Comparison of ENCODE assay signal across 5 cellular contexts in the genomic region with DNA sequence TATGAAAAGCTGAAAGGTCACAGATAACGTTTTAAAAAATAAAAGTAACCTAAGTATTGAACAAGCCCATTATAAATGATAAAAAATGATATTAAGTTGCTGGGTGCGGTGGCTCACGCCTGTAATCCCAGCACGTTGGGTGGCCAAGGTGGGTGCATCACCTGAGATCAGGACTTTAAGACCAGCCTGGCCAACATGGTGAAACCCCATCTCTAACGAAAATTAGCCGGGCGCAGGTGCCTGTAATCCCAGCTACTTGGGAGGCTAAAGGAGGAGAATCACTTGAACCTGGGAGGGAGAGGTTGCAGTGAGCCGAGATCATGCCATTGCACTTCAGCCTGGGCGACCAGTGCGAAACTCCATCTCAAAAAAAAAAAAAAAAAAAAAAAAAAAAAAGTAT.
A peak's percentile ranks its signal among the peaks of the same experiment; 100 is the strongest.
DNase-seq lines count a peak whose midpoint lies in the region; ATAC-seq, FAIRE-seq and TF ChIP-seq lines count a peak whose summit lies in the region.
"Not testable (repeated sequence)": the region's sequence is repeated elsewhere in the genome, so short reads cannot be mapped to it uniquely, and the experiment has no call there.

No MANE protein-coding gene starts in this region.

- peaks cover 52 to 93% of the 10 kb centered on the region in 2 experiments for H3K79me1 ChIP-seq in IMR-90 (ENCODE audit: low read depth in 1 of 2, low read length in 2 of 2)

- not testable (repeated sequence) for TF ChIP-seq CTCF in IMR-90 (conservative IDR thresholded peaks at IDR 0.05; ENCODE audit: low read depth, low read length); astrocyte (IDR thresholded peaks at IDR 0.05; ENCODE audit: insufficient read depth, low read depth, low read length); smooth muscle cell (IDR thresholded peaks at IDR 0.05; ENCODE audit: borderline replicate concordance, insufficient read depth, poor library complexity, severe bottlenecking); upper lobe of right lung (IDR thresholded peaks at IDR 0.05)

- not testable (repeated sequence) for H3K14ac ChIP-seq in IMR-90 (replicated peaks; ENCODE audit: low read depth, low read length)

- H3K56ac ChIP-seq in IMR-90 (ENCODE audit: extremely low read depth, insufficient read depth, low read length): not testable (repeated sequence)

- H3K4me2 ChIP-seq in IMR-90 (ENCODE audit: low read depth, low read length); astrocyte (ENCODE audit: low read length); smooth muscle cell: not testable (repeated sequence)

- H4K5ac ChIP-seq in IMR-90 (ENCODE audit: low read depth, low read length): not testable (repeated sequence)

- DNase-seq in IMR-90; astrocyte (ENCODE audit: low read depth); smooth muscle cell (lab: John Stamatoyannopoulos, UW; ENCODE audit: unreplicated experiment): not testable (repeated sequence)
- DNase-seq in posterior vena cava (ENCODE audit: low spot score) (peak; percentile 45), upper lobe of right lung (peak; percentile 28)

- H4K91ac ChIP-seq in IMR-90 (ENCODE audit: insufficient read depth, low read depth, low read length): not testable (repeated sequence)

- intact Hi-C loops in IMR-90 (cut with micrococcal nuclease): loop anchor here (5.0 kb wide), 1 partner anchor 86 kb away; no protein-coding TSS in a partner anchor
- intact Hi-C loops in posterior vena cava (cut with DNase I): loop anchor here in 1 of 2 donors (5.0 kb wide), 1 partner anchor 86 kb away; no protein-coding TSS in a partner anchor
- intact Hi-C loops in upper lobe of right lung (cut with DNase I): not testable (repeated sequence)

- not testable (repeated sequence) for TF ChIP-seq RAD21 in IMR-90 (IDR thresholded peaks at IDR 0.05; ENCODE audit: low read length)

- POLR2A ChIA-PET in IMR-90 (lab: Charles Lee; ENCODE audit: unreplicated experiment): not testable (repeated sequence)

- not testable (repeated sequence) for H3K4ac ChIP-seq in IMR-90 (ENCODE audit: low read depth, low read length)

- not testable (repeated sequence) for H2BK5ac ChIP-seq in IMR-90 (ENCODE audit: low read depth, low read length, poor library complexity, severe bottlenecking)

- H3K9me3 Mint-ChIP-seq in astrocyte (ENCODE audit: unreplicated experiment): not testable (repeated sequence)

- not testable (repeated sequence) for H2AK9ac ChIP-seq in IMR-90 (replicated peaks; ENCODE audit: low read depth, low read length, poor library complexity)

- in situ Hi-C loops in IMR-90 (cut with MboI; ENCODE audit: low sequenced_read_pairs): not testable (repeated sequence)

- H3K4me1 Mint-ChIP-seq in astrocyte (ENCODE audit: low read depth, unreplicated experiment): peaks cover 54% of the 10 kb centered on the region

- H3K36me3 Mint-ChIP-seq in astrocyte (ENCODE audit: low read depth, unreplicated experiment): not testable (repeated sequence)

- H3K23ac ChIP-seq in IMR-90 (ENCODE audit: low read depth, low read length): not testable (repeated sequence)

- not testable (repeated sequence) for ATAC-seq in IMR-90 (ENCODE audit: low read depth); upper lobe of right lung

- H3K9me1 ChIP-seq in IMR-90 (ENCODE audit: insufficient read depth, low read length): peaks cover 61% of the 10 kb centered on the region

- BruUV-seq in IMR-90 (replicated peaks; lab: Mats Ljungman, UMichigan): not testable (repeated sequence)

- not testable (repeated sequence) for H3K9ac ChIP-seq in IMR-90 (ENCODE audit: low read depth, low read length); astrocyte (ENCODE audit: low read length)
- peak overlapping the region; percentile 8 for H3K9ac ChIP-seq in smooth muscle cell (ENCODE audit: low read depth)

- not testable (repeated sequence) for H3K27me3 ChIP-seq in IMR-90 (ENCODE audit: control insufficient read depth, insufficient read depth, low read length); astrocyte (ENCODE audit: insufficient read depth, low read length); smooth muscle cell (ENCODE audit: low read depth); upper lobe of right lung

- FAIRE-seq in astrocyte (lab: Jason Lieb, UNC): not testable (repeated sequence)

- H4K8ac ChIP-seq in IMR-90 (ENCODE audit: low read depth in 2 of 2, low read length in 2 of 2): not testable (repeated sequence)

- peaks cover 14% of the 10 kb centered on the region for H4K20me1 ChIP-seq in IMR-90 (ENCODE audit: insufficient read depth, low read length)
- H4K20me1 ChIP-seq in astrocyte (ENCODE audit: insufficient read depth, low read length): not testable (repeated sequence)
- peaks cover 21% of the 10 kb centered on the region for H4K20me1 ChIP-seq in smooth muscle cell (ENCODE audit: low read depth)

- H2BK15ac ChIP-seq in IMR-90 (ENCODE audit: low read depth, low read length): peak overlapping the region; percentile 83; the same call in 1 of the 3 replicates

- not testable (repeated sequence) for H3K4me3 Mint-ChIP-seq in astrocyte (ENCODE audit: unreplicated experiment)

- H2BK20ac ChIP-seq in IMR-90 (ENCODE audit: low read depth, low read length): not testable (repeated sequence)

- not testable (repeated sequence) for H3K27me3 Mint-ChIP-seq in astrocyte (ENCODE audit: low read depth, unreplicated experiment)

- H2AK5ac ChIP-seq in IMR-90 (ENCODE audit: low read depth, low read length): peak overlapping the region; percentile 8

- not testable (repeated sequence) for H3K9me3 ChIP-seq in IMR-90 (ENCODE audit: control insufficient read depth, insufficient read depth, low read length); astrocyte (ENCODE audit: insufficient read depth, low read depth, low read length); smooth muscle cell (replicated peaks; ENCODE audit: low read depth); upper lobe of right lung

- H3K79me2 ChIP-seq in astrocyte (ENCODE audit: insufficient read depth, low read length) (peaks cover 91% of the 10 kb centered on the region), smooth muscle cell (ENCODE audit: low read depth) (peaks cover 72% of the 10 kb centered on the region)

- H3K36me3 ChIP-seq in IMR-90 (ENCODE audit: control insufficient read depth, insufficient read depth, low read length); astrocyte (ENCODE audit: insufficient read depth, low read length); smooth muscle cell (ENCODE audit: low read depth); upper lobe of right lung: not testable (repeated sequence)

- WGBS in IMR-90 (ENCODE audit: extremely low coverage in 2 of 2, insufficient read length in 1 of 2), 2 experiments: 100% methylated on average over 1 of the region's 10 CpGs; no CpG with 5 or more reads in 1 of the 2 experiments
- WGBS in smooth muscle cell (ENCODE audit: low lambda C conversion rate): 95% methylated on average over 10 of the region's 10 CpGs

- H2BK120ac ChIP-seq in IMR-90 (ENCODE audit: low read depth, low read length): not testable (repeated sequence)

- dilution Hi-C loops in IMR-90 (cut with HindIII; ENCODE audit: low sequenced_read_pairs, unreplicated experiment): not testable (repeated sequence)

- CTCF ChIA-PET in IMR-90 (lab: Yijun Ruan, JAX): interaction anchor here (0.8 kb wide), 1 partner anchor 11 kb away, joined by 3 read pairs; no protein-coding TSS in a partner anchor

- H3K4me1 ChIP-seq in IMR-90 (ENCODE audit: control insufficient read depth, insufficient read depth, low read length) (peaks cover 40% of the 10 kb centered on the region), astrocyte (ENCODE audit: insufficient read depth, low read length) (peaks cover 45% of the 10 kb centered on the region), smooth muscle cell (ENCODE audit: low read depth) (peaks cover 19% of the 10 kb centered on the region)
- H3K4me1 ChIP-seq in upper lobe of right lung: not testable (repeated sequence)

- not testable (repeated sequence) for H3K4me3 ChIP-seq in IMR-90 (ENCODE audit: insufficient read depth, low read depth, low read length); astrocyte (ENCODE audit: insufficient read depth, low read depth, low read length); smooth muscle cell; upper lobe of right lung

- TF ChIP-seq POLR2A in IMR-90 (IDR thresholded peaks at IDR 0.05; ENCODE audit: low read depth, low read length): not testable (repeated sequence)

- peaks cover 13% of the 10 kb centered on the region for H3F3A ChIP-seq in smooth muscle cell (ENCODE audit: low read depth)

- not testable (repeated sequence) for H3K27ac ChIP-seq in IMR-90 (ENCODE audit: insufficient read depth, low read length); astrocyte (ENCODE audit: low read depth, low read length); upper lobe of right lung
- peak overlapping the region; percentile 90 for H3K27ac ChIP-seq in smooth muscle cell (ENCODE audit: low read depth)

- H3K18ac ChIP-seq in IMR-90 (ENCODE audit: low read depth, low read length): not testable (repeated sequence)

- H2AFZ ChIP-seq in IMR-90 (replicated peaks; ENCODE audit: low read length, poor library complexity); astrocyte (ENCODE audit: low read depth, low read length); smooth muscle cell (ENCODE audit: low read depth): not testable (repeated sequence)

- H3K27ac Mint-ChIP-seq in astrocyte (ENCODE audit: unreplicated experiment): peak overlapping the region; percentile 72
